Comparison of ENCODE assay signal across 7 cellular contexts in the genomic region with DNA sequence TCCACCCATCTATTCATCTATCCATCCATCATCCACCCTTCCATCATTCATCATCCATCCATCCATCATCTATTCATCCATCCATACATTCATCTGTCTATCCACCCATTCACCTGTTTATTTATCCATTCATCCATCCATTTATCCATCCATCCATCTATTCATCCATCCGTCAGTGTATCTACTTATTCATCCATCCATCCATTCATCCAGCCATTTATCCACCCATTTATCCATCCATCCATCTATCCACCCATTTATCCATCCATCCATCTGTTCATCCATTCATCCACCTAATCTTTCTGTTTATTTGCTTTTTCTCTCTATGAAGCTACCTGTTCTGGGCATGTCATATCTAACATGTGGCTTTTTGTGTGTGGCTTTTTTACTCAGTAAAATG.
"Had no signal": no experiment of that assay in that cellular context is flagged by ENCODE, and none has a peak within 500 bp of the region (broad histone marks: within the 10 kb centered on the region; RNA-seq: fewer than 3 reads in every experiment).

No MANE protein-coding gene starts in this region.

- H3K4me3 ChIP-seq: GM23338, HAP-1, K562 had no signal

- H2AFZ ChIP-seq: GM23338 had no signal

- DNase-seq: H7, KG1 had no signal

- H3K4me2 ChIP-seq: GM23338 had no signal

- H3K4me1 ChIP-seq: HAP-1 had no signal

- ATAC-seq: GM23338, HCT116, HepG2, K562 had no signal

- H3K9me3 ChIP-seq: HAP-1 had no signal

- FAIRE-seq: HepG2 had no signal

- H3K36me3 ChIP-seq: HAP-1 had no signal
